Comparison of ENCODE assay signal across 8 cellular contexts in genomic region chr3:40800343-40800742, GRCh38.
DNase-seq lines count a peak whose midpoint lies in the region; ATAC-seq and TF ChIP-seq lines count a peak whose summit lies in the region.

No MANE protein-coding gene starts in this region.

- H3K4me1 Mint-ChIP-seq in CD14-positive monocyte (peaks cover 36% of the 10 kb centered on the region), endodermal cell (peaks cover 12% of the 10 kb centered on the region)

- H3K4me3 Mint-ChIP-seq in CD14-positive monocyte (peak overlapping the region in 1 of 2 donors; percentile 3), endodermal cell (no peak overlapping the region)

- H3K36me3 ChIP-seq in endodermal cell (ENCODE audit: control insufficient read depth, insufficient read depth, low read length) (no peaks in the 10 kb centered on the region), OCI-LY7 (ENCODE audit: insufficient read depth, low read length) (no peaks in the 10 kb centered on the region)

- no peaks in the 10 kb centered on the region for H3K9me2 ChIP-seq in OCI-LY7 (ENCODE audit: insufficient read depth, low read length)

- H3K9me3 Mint-ChIP-seq in CD14-positive monocyte, result peaks cover 0 to 5% (median 2%) of the 10 kb centered on the region in 7 donors
- peaks cover 15% of the 10 kb centered on the region for H3K9me3 Mint-ChIP-seq in endodermal cell

- no peaks in the 10 kb centered on the region for H3K4me1 ChIP-seq in endodermal cell (ENCODE audit: control insufficient read depth, insufficient read depth, low read length)
- H3K4me1 ChIP-seq in OCI-LY7 (ENCODE audit: insufficient read depth, low read length, poor library complexity, severe bottlenecking), result no peaks in the 10 kb centered on the region

- no peak for TF ChIP-seq POLR2A in NB4 (IDR thresholded peaks at IDR 0.05; ENCODE audit: extremely low read depth, insufficient read length)

- no peak overlapping the region for H2AFZ ChIP-seq in OCI-LY7 (ENCODE audit: low read length)

- no peak overlapping the region for H3K9ac ChIP-seq in endodermal cell (ENCODE audit: extremely low read depth, low read length, poor library complexity, severe bottlenecking)

- H3K9me3 ChIP-seq in endodermal cell (ENCODE audit: control insufficient read depth, low read length), result peaks cover 11% of the 10 kb centered on the region
- H3K9me3 ChIP-seq in OCI-LY7 (ENCODE audit: low read length), result no peaks in the 10 kb centered on the region

- POLR2A ChIA-PET in OCI-LY7 (lab: Charles Lee), result no interaction called here

- H3K36me3 Mint-ChIP-seq in CD14-positive monocyte, result no peaks in the 10 kb centered on the region
- H3K36me3 Mint-ChIP-seq in endodermal cell (ENCODE audit: low read depth), result no peaks in the 10 kb centered on the region

- H3K27me3 ChIP-seq in endodermal cell (ENCODE audit: control insufficient read depth, insufficient read depth, low read length, poor library complexity, severe bottlenecking), result no peaks in the 10 kb centered on the region

- CTCF ChIA-PET in OCI-LY7 (lab: Charles Lee; ENCODE audit: unreplicated experiment), result no interaction called here

- H3K4me2 ChIP-seq in OCI-LY7 (ENCODE audit: low read length), result no peak overlapping the region

- no peak for TF ChIP-seq CTCF in CD14-positive monocyte (IDR thresholded peaks at IDR 0.05)
- no peak for TF ChIP-seq CTCF in NB4 (IDR thresholded peaks at IDR 0.05; ENCODE audit: low read depth, low read length)
- TF ChIP-seq CTCF in endodermal cell (conservative IDR thresholded peaks at IDR 0.05), result no peak
- TF ChIP-seq CTCF in OCI-LY7 (conservative IDR thresholded peaks at IDR 0.05; ENCODE audit: low read length), result no peak

- no peaks in the 10 kb centered on the region for H3K79me2 ChIP-seq in OCI-LY7 (ENCODE audit: insufficient read depth, low read depth, low read length)

- no peak overlapping the region for H3K27ac ChIP-seq in endodermal cell (ENCODE audit: low read depth, low read length)
- no peak overlapping the region for H3K27ac ChIP-seq in OCI-LY7 (ENCODE audit: low read depth, low read length, poor library complexity, severe bottlenecking)
- no peak overlapping the region for H3K27ac ChIP-seq in caudate nucleus (ENCODE audit: low read depth, low read length)

- no TSS peak for BruUV-seq in OCI-LY7 (replicated peaks; lab: Mats Ljungman, UMichigan)

- H3K4me3 ChIP-seq in NB4 (ENCODE audit: low read depth, low read length), result no peak overlapping the region
- no peak overlapping the region for H3K4me3 ChIP-seq in endodermal cell (ENCODE audit: low read length)
- no peak overlapping the region for H3K4me3 ChIP-seq in OCI-LY7 (ENCODE audit: low read depth, low read length, poor library complexity, severe bottlenecking)

- H4K20me1 ChIP-seq in OCI-LY7 (ENCODE audit: insufficient read depth, low read length), result no peaks in the 10 kb centered on the region

- DNase-seq in CD14-positive monocyte (ENCODE audit: low spot score) (peak; percentile 68), NB4 (ENCODE audit: low read depth) (peak; percentile 64), endodermal cell (peak; percentile 57), mucosa of gallbladder (ENCODE audit: low spot score) (peak; percentile 72), OCI-LY7 (ENCODE audit: low spot score) (no peak), caudate nucleus (lab: John Stamatoyannopoulos, UW) (no peak)
- DNase-seq in effector CD4-positive, alpha-beta T cell, result no peak

- ATAC-seq in GM21737 (IDR thresholded peaks at IDR 0.05; ENCODE audit: unreplicated experiment), result no peak

- peaks cover 3 to 5% (median 3%) of the 10 kb centered on the region in 3 donors for H3K27me3 Mint-ChIP-seq in CD14-positive monocyte (ENCODE audit: low read depth in 3 of 3)
- no peaks in the 10 kb centered on the region for H3K27me3 Mint-ChIP-seq in endodermal cell (ENCODE audit: insufficient read depth)

- intact Hi-C loops in CD14-positive monocyte (cut with micrococcal nuclease) (loop anchor here in 1 of 2 donors (2.0 kb wide), 1 partner anchor 120 kb away; no protein-coding TSS in a partner anchor), OCI-LY7 (cut with micrococcal nuclease; ENCODE audit: unreplicated experiment) (no loop called here)

- peak overlapping the region; percentile 5 to 86 (median 57) for H3K27ac Mint-ChIP-seq in CD14-positive monocyte
- no peak overlapping the region for H3K27ac Mint-ChIP-seq in endodermal cell

Comparison
In these comparisons a context has a peak if more than half of its experiments do, and no peak if none do; other contexts are left out.
1. DNase-seq: peak in CD14-positive monocyte (single experiment), NB4 (single experiment), endodermal cell (single experiment) and mucosa of gallbladder (single experiment); none in effector CD4-positive, alpha-beta T cell (single experiment), OCI-LY7 (single experiment) and caudate nucleus (0 of 61).